Comparison of ENCODE assay signal across 28 cellular contexts in the genomic region with DNA sequence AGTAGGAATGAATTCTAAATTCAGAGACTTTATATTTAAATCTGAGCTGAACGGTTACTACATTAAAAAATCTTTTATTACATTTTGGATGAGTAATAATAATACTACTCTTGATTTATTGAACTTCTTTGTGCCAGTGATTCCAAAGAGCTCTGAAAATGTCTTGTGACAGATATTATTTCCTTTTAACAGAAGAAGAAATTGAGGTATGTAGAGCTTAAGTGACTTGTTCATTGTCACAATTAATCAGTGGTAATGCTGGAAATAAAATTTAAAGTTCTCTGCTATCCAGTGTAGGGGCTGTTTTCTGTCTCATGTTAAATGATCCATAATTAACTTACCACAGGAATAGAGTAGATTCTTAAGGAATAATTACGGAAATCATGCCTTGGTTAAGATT.
"Had no signal": no experiment of that assay in that cellular context is flagged by ENCODE, and none has a peak within 500 bp of the region (broad histone marks: within the 10 kb centered on the region; RNA-seq: fewer than 3 reads in every experiment).

No MANE protein-coding gene starts in this region.

- H3K4me1 Mint-ChIP-seq: natural killer cell; nephron; stimulated activated effector memory CD8-positive, alpha-beta T cell treated with anti-CD3 and anti-CD28 coated beads, Interleukin-12 subunit alpha, Interleukin-12 subunit beta, amount 100 ng/mL, for 72 hours; stimulated activated naive B cell treated with anti-CD40 and anti-IgM and Interleukin-4, amounts not matched to agents 10 μg/mL and 1 μg/mL and 100 μg/mL, for 72 hours had no signal

- H3K27me3 Mint-ChIP-seq: stimulated activated naive B cell treated with anti-CD40 and anti-IgM and Interleukin-4, amounts not matched to agents 10 μg/mL and 1 μg/mL and 100 μg/mL, for 72 hours; stimulated activated naive CD8-positive, alpha-beta T cell treated with anti-CD3 and anti-CD28 coated beads, Interleukin-15, Interleukin-2, amounts not matched to agents 100 ng/mL and 50 ng/mL, for 24 hours had no signal

- H3K79me2 ChIP-seq: parathyroid adenoma had no signal

- H3K27me3 ChIP-seq: neural progenitor cell, ovary, right lobe of liver, sigmoid colon, thyroid gland, tibial nerve, upper lobe of right lung, uterus had no signal

- H3K27ac ChIP-seq: neural progenitor cell, ovary, parathyroid adenoma, psoas muscle, right lobe of liver, sigmoid colon, stomach, thoracic aorta, thyroid gland, tibial nerve, upper lobe of right lung, uterus had no signal

- H2AFZ ChIP-seq: neural progenitor cell, parathyroid adenoma had no signal

- H3K4me2 ChIP-seq: neural progenitor cell had no signal

- FAIRE-seq: small intestine had no signal

- H3K27ac Mint-ChIP-seq: natural killer cell; nephron; neural progenitor cell; progenitor cell of endocrine pancreas; stimulated activated effector memory CD8-positive, alpha-beta T cell treated with anti-CD3 and anti-CD28 coated beads, Interleukin-12 subunit alpha, Interleukin-12 subunit beta, amount 100 ng/mL, for 72 hours; stimulated activated naive B cell treated with anti-CD40 and anti-IgM and Interleukin-4, amounts not matched to agents 10 μg/mL and 1 μg/mL and 100 μg/mL, for 72 hours; stimulated activated naive CD8-positive, alpha-beta T cell treated with anti-CD3 and anti-CD28 coated beads, Interleukin-15, Interleukin-2, amounts not matched to agents 100 ng/mL and 50 ng/mL, for 24 hours had no signal

- DNase-seq: natural killer cell; occipital lobe; ovary; posterior cingulate gyrus; psoas muscle; right cardiac atrium; right lobe of liver; sigmoid colon; small intestine; stimulated activated CD4-positive, alpha-beta T cell treated with anti-CD3 and anti-CD28 coated beads, Interleukin-15, amount 100 ng/mL, for 24 hours; stimulated activated CD4-positive, alpha-beta T cell treated with anti-CD3 and anti-CD28 coated beads, Interleukin-2, amount 100 ng/mL, for 24 hours; stimulated activated CD4-positive, alpha-beta T cell treated with anti-CD3 and anti-CD28 coated beads, Interleukin-2, amount 100 ng/mL, for 48 hours; stimulated activated CD4-positive, alpha-beta T cell treated with anti-CD3 and anti-CD28 coated beads, Interleukin-4, amount 100 ng/mL, for 24 hours; stimulated activated naive B cell treated with anti-CD40 and anti-IgM and Interleukin-4, amounts not matched to agents 10 μg/mL and 1 μg/mL and 100 μg/mL, for 72 hours; stimulated activated naive CD4-positive, alpha-beta T cell treated with Interleukin-2 at 50 U/mL for 16 hours; stomach; thyroid gland; trophoblast cell; upper lobe of right lung; uterus had no signal

- H3K4me1 ChIP-seq: parathyroid adenoma, psoas muscle, right lobe of liver, sigmoid colon, thyroid gland, tibial nerve, upper lobe of right lung, uterus had no signal

- H3K4me3 Mint-ChIP-seq: natural killer cell; nephron; neural progenitor cell; stimulated activated effector memory CD8-positive, alpha-beta T cell treated with anti-CD3 and anti-CD28 coated beads, Interleukin-12 subunit alpha, Interleukin-12 subunit beta, amount 100 ng/mL, for 72 hours; stimulated activated naive B cell treated with anti-CD40 and anti-IgM and Interleukin-4, amounts not matched to agents 10 μg/mL and 1 μg/mL and 100 μg/mL, for 72 hours; stimulated activated naive CD8-positive, alpha-beta T cell treated with anti-CD3 and anti-CD28 coated beads, Interleukin-15, Interleukin-2, amounts not matched to agents 100 ng/mL and 50 ng/mL, for 24 hours had no signal

- ATAC-seq: natural killer cell; psoas muscle; right cardiac atrium; right lobe of liver; stimulated activated effector memory CD8-positive, alpha-beta T cell treated with anti-CD3 and anti-CD28 coated beads, Interleukin-12 subunit alpha, Interleukin-12 subunit beta, amount 100 ng/mL, for 72 hours; stimulated activated naive B cell treated with anti-CD40 and anti-IgM and Interleukin-4, amounts not matched to agents 10 μg/mL and 1 μg/mL and 100 μg/mL, for 72 hours; upper lobe of right lung had no signal

- H3K36me3 Mint-ChIP-seq: natural killer cell; neural progenitor cell; stimulated activated effector memory CD8-positive, alpha-beta T cell treated with anti-CD3 and anti-CD28 coated beads, Interleukin-12 subunit alpha, Interleukin-12 subunit beta, amount 100 ng/mL, for 72 hours had no signal

- H3K9me3 Mint-ChIP-seq: natural killer cell; nephron; neural progenitor cell; stimulated activated effector memory CD8-positive, alpha-beta T cell treated with anti-CD3 and anti-CD28 coated beads, Interleukin-12 subunit alpha, Interleukin-12 subunit beta, amount 100 ng/mL, for 72 hours; stimulated activated naive B cell treated with anti-CD40 and anti-IgM and Interleukin-4, amounts not matched to agents 10 μg/mL and 1 μg/mL and 100 μg/mL, for 72 hours; stimulated activated naive CD8-positive, alpha-beta T cell treated with anti-CD3 and anti-CD28 coated beads, Interleukin-15, Interleukin-2, amounts not matched to agents 100 ng/mL and 50 ng/mL, for 24 hours had no signal

- H3K36me3 ChIP-seq: neural progenitor cell, ovary, right lobe of liver, sigmoid colon, stomach, thoracic aorta, thyroid gland, tibial nerve, upper lobe of right lung, uterus had no signal

- H3K4me3 ChIP-seq: neural progenitor cell, ovary, psoas muscle, right lobe of liver, sigmoid colon, stomach, thoracic aorta, thyroid gland, tibial nerve, upper lobe of right lung, uterus had no signal

- H3K9ac ChIP-seq: neural progenitor cell, parathyroid adenoma had no signal

- H3K9me3 ChIP-seq: ovary, psoas muscle, right lobe of liver, sigmoid colon, stomach, thoracic aorta, thyroid gland, tibial nerve, upper lobe of right lung, uterus had no signal
